In the genomic region with DNA sequence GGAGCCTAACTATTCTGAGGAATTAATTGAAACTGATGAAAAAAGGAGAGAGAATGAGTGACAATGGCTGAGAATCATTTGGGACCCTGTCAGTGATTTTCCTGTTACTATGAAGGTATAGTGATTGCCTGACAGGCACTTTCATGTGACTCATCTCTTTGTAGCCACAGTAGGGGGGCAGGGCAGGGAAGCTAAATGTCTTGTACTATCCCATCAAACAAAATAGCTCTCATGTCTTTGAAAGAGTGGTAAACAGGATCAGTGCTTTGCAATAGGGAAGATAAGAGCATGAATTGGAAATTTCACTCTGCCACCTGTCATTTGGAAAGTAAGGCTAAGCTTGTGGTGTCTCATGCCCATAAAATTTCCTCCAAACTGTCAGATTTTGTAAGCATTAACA, we compare ENCODE assay signal across 1 cellular context.
A peak's percentile ranks its signal among the peaks of the same experiment; 100 is the strongest.
TF ChIP-seq lines count a peak whose summit lies in the region.

No MANE protein-coding gene starts in this region.

TF ChIP-seq in K562, 482 proteins besides CTCF, POLR2A, EP300 and RAD21 (continued from another document):
- TF ChIP-seq, protein P1, sequence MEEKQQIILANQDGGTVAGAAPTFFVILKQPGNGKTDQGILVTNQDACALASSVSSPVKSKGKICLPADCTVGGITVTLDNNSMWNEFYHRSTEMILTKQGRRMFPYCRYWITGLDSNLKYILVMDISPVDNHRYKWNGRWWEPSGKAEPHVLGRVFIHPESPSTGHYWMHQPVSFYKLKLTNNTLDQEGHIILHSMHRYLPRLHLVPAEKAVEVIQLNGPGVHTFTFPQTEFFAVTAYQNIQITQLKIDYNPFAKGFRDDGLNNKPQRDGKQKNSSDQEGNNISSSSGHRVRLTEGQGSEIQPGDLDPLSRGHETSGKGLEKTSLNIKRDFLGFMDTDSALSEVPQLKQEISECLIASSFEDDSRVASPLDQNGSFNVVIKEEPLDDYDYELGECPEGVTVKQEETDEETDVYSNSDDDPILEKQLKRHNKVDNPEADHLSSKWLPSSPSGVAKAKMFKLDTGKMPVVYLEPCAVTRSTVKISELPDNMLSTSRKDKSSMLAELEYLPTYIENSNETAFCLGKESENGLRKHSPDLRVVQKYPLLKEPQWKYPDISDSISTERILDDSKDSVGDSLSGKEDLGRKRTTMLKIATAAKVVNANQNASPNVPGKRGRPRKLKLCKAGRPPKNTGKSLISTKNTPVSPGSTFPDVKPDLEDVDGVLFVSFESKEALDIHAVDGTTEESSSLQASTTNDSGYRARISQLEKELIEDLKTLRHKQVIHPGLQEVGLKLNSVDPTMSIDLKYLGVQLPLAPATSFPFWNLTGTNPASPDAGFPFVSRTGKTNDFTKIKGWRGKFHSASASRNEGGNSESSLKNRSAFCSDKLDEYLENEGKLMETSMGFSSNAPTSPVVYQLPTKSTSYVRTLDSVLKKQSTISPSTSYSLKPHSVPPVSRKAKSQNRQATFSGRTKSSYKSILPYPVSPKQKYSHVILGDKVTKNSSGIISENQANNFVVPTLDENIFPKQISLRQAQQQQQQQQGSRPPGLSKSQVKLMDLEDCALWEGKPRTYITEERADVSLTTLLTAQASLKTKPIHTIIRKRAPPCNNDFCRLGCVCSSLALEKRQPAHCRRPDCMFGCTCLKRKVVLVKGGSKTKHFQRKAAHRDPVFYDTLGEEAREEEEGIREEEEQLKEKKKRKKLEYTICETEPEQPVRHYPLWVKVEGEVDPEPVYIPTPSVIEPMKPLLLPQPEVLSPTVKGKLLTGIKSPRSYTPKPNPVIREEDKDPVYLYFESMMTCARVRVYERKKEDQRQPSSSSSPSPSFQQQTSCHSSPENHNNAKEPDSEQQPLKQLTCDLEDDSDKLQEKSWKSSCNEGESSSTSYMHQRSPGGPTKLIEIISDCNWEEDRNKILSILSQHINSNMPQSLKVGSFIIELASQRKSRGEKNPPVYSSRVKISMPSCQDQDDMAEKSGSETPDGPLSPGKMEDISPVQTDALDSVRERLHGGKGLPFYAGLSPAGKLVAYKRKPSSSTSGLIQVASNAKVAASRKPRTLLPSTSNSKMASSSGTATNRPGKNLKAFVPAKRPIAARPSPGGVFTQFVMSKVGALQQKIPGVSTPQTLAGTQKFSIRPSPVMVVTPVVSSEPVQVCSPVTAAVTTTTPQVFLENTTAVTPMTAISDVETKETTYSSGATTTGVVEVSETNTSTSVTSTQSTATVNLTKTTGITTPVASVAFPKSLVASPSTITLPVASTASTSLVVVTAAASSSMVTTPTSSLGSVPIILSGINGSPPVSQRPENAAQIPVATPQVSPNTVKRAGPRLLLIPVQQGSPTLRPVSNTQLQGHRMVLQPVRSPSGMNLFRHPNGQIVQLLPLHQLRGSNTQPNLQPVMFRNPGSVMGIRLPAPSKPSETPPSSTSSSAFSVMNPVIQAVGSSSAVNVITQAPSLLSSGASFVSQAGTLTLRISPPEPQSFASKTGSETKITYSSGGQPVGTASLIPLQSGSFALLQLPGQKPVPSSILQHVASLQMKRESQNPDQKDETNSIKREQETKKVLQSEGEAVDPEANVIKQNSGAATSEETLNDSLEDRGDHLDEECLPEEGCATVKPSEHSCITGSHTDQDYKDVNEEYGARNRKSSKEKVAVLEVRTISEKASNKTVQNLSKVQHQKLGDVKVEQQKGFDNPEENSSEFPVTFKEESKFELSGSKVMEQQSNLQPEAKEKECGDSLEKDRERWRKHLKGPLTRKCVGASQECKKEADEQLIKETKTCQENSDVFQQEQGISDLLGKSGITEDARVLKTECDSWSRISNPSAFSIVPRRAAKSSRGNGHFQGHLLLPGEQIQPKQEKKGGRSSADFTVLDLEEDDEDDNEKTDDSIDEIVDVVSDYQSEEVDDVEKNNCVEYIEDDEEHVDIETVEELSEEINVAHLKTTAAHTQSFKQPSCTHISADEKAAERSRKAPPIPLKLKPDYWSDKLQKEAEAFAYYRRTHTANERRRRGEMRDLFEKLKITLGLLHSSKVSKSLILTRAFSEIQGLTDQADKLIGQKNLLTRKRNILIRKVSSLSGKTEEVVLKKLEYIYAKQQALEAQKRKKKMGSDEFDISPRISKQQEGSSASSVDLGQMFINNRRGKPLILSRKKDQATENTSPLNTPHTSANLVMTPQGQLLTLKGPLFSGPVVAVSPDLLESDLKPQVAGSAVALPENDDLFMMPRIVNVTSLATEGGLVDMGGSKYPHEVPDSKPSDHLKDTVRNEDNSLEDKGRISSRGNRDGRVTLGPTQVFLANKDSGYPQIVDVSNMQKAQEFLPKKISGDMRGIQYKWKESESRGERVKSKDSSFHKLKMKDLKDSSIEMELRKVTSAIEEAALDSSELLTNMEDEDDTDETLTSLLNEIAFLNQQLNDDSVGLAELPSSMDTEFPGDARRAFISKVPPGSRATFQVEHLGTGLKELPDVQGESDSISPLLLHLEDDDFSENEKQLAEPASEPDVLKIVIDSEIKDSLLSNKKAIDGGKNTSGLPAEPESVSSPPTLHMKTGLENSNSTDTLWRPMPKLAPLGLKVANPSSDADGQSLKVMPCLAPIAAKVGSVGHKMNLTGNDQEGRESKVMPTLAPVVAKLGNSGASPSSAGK (IDR thresholded peaks at IDR 0.05), result no peak
- TF ChIP-seq NUFIP1 (IDR thresholded peaks at IDR 0.05; ENCODE audit: partially characterized antibody), result no peak
- TF ChIP-seq KDM1A (IDR thresholded peaks at IDR 0.05), result peak in 1 of 2 experiments; percentile 59; a peak in 2 of 4 replicates
- TF ChIP-seq ZNF3 (CRISPR knock-in tag; IDR thresholded peaks at IDR 0.05), result no peak
- no peak for TF ChIP-seq KLF1 (tag; IDR thresholded peaks at IDR 0.05)
- TF ChIP-seq MAFG (tag; conservative IDR thresholded peaks at IDR 0.05), result no peak
- TF ChIP-seq, protein P2, sequence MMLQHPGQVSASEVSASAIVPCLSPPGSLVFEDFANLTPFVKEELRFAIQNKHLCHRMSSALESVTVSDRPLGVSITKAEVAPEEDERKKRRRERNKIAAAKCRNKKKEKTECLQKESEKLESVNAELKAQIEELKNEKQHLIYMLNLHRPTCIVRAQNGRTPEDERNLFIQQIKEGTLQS (IDR thresholded peaks at IDR 0.05), result 0 out of 2 replicates have a peak, but pooled peaks have one; percentile 28
- TF ChIP-seq, protein P2 (CRISPR knock-in tag; conservative IDR thresholded peaks at IDR 0.05), result no peak
- TF ChIP-seq, protein P3, sequence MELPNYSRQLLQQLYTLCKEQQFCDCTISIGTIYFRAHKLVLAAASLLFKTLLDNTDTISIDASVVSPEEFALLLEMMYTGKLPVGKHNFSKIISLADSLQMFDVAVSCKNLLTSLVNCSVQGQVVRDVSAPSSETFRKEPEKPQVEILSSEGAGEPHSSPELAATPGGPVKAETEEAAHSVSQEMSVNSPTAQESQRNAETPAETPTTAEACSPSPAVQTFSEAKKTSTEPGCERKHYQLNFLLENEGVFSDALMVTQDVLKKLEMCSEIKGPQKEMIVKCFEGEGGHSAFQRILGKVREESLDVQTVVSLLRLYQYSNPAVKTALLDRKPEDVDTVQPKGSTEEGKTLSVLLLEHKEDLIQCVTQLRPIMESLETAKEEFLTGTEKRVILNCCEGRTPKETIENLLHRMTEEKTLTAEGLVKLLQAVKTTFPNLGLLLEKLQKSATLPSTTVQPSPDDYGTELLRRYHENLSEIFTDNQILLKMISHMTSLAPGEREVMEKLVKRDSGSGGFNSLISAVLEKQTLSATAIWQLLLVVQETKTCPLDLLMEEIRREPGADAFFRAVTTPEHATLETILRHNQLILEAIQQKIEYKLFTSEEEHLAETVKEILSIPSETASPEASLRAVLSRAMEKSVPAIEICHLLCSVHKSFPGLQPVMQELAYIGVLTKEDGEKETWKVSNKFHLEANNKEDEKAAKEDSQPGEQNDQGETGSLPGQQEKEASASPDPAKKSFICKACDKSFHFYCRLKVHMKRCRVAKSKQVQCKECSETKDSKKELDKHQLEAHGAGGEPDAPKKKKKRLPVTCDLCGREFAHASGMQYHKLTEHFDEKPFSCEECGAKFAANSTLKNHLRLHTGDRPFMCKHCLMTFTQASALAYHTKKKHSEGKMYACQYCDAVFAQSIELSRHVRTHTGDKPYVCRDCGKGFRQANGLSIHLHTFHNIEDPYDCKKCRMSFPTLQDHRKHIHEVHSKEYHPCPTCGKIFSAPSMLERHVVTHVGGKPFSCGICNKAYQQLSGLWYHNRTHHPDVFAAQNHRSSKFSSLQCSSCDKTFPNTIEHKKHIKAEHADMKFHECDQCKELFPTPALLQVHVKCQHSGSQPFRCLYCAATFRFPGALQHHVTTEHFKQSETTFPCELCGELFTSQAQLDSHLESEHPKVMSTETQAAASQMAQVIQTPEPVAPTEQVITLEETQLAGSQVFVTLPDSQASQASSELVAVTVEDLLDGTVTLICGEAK (IDR thresholded peaks at IDR 0.05), result 0 out of 2 replicates have a peak, but pooled peaks have one; percentile 27
- TF ChIP-seq, protein P3 (CRISPR knock-in tag; IDR thresholded peaks at IDR 0.05), result no peak
- TF ChIP-seq SMARCA5 (IDR thresholded peaks at IDR 0.05), result no peak
- TF ChIP-seq NKRF (IDR thresholded peaks at IDR 0.05; ENCODE audit: borderline replicate concordance), result no peak
- TF ChIP-seq FOXP1 (CRISPR knock-in tag; IDR thresholded peaks at IDR 0.05), result no peak
